16 cellular contexts compared by ENCODE assay signal in genomic region chr2:241690202-241690717, GRCh38.
"Had no signal": no experiment of that assay in that cellular context is flagged by ENCODE, and none has a peak within 500 bp of the region (broad histone marks: within the 10 kb centered on the region; RNA-seq: fewer than 3 reads in every experiment).

No MANE protein-coding gene starts in this region.

- H3K9me3 Mint-ChIP-seq: activated CD8-positive, alpha-beta T cell treated with anti-CD3 and anti-CD28 coated beads for 36 hours; activated naive CD4-positive, alpha-beta T cell treated with anti-CD3 and anti-CD28 coated beads for 36 hours; activated T-helper 17 cell treated with anti-CD3 and anti-CD28 coated beads, Interleukin-2, amount 50 U/mL, for 72 hours; immature natural killer cell; natural killer cell treated with Interleukin-12 subunit alpha and Interleukin-12 subunit beta and Interleukin-15 and Interleukin-18, amount 100 ng/mL, for 72 hours had no signal

- H3K4me1 Mint-ChIP-seq: activated T-helper 17 cell treated with anti-CD3 and anti-CD28 coated beads, Interleukin-2, amount 50 U/mL, for 72 hours had no signal

- H3K4me3 Mint-ChIP-seq: activated CD8-positive, alpha-beta T cell treated with anti-CD3 and anti-CD28 coated beads for 36 hours; activated naive CD4-positive, alpha-beta T cell treated with anti-CD3 and anti-CD28 coated beads for 36 hours; immature natural killer cell; natural killer cell treated with Interleukin-12 subunit alpha and Interleukin-12 subunit beta and Interleukin-15 and Interleukin-18, amount 100 ng/mL, for 72 hours; T-helper 17 cell had no signal

- H3K27ac Mint-ChIP-seq: activated CD4-positive, alpha-beta T cell treated with anti-CD3 and anti-CD28 coated beads for 36 hours; activated CD8-positive, alpha-beta T cell treated with anti-CD3 and anti-CD28 coated beads for 36 hours; activated naive CD4-positive, alpha-beta T cell treated with anti-CD3 and anti-CD28 coated beads for 36 hours; activated T-helper 17 cell treated with anti-CD3 and anti-CD28 coated beads, Interleukin-2, amount 50 U/mL, for 72 hours; natural killer cell treated with Interleukin-12 subunit alpha and Interleukin-12 subunit beta and Interleukin-15 and Interleukin-18, amount 100 ng/mL, for 72 hours; T-helper 17 cell had no signal

- DNase-seq: activated CD4-positive, alpha-beta T cell treated with anti-CD3 and anti-CD28 coated beads for 36 hours; activated CD8-positive, alpha-beta memory T cell treated with anti-CD3 and anti-CD28 coated beads, Interleukin-2, amount 50 U/mL, for 48 hours; activated CD8-positive, alpha-beta T cell treated with anti-CD3 and anti-CD28 coated beads for 36 hours; activated naive CD4-positive, alpha-beta T cell treated with anti-CD3 and anti-CD28 coated beads for 36 hours; dermis blood vessel endothelial cell; head of caudate nucleus; immature natural killer cell; occipital lobe; stimulated activated CD4-positive, alpha-beta T cell treated with anti-CD3 and anti-CD28 coated beads, Interleukin-15, amount 100 ng/mL, for 24 hours; stimulated activated CD4-positive, alpha-beta T cell treated with anti-CD3 and anti-CD28 coated beads, Interleukin-4, amount 100 ng/mL, for 1 hour; stimulated activated naive CD4-positive, alpha-beta T cell; T-helper 17 cell; trophoblast cell had no signal

- H3K27ac ChIP-seq: epithelial cell of prostate had no signal

- H3K36me3 Mint-ChIP-seq: immature natural killer cell; natural killer cell treated with Interleukin-12 subunit alpha and Interleukin-12 subunit beta and Interleukin-15 and Interleukin-18, amount 100 ng/mL, for 72 hours had no signal

- H3K27me3 Mint-ChIP-seq: activated CD4-positive, alpha-beta T cell treated with anti-CD3 and anti-CD28 coated beads for 36 hours; activated CD8-positive, alpha-beta T cell treated with anti-CD3 and anti-CD28 coated beads for 36 hours; activated T-helper 17 cell treated with anti-CD3 and anti-CD28 coated beads, Interleukin-2, amount 50 U/mL, for 72 hours; natural killer cell treated with Interleukin-12 subunit alpha and Interleukin-12 subunit beta and Interleukin-15 and Interleukin-18, amount 100 ng/mL, for 72 hours; T-helper 17 cell had no signal
